In genomic region chr2:2950403-2950952, GRCh38 we compare ENCODE assay signal across 30 cellular contexts.
DNase-seq lines count a peak whose midpoint lies in the region; ATAC-seq and TF ChIP-seq lines count a peak whose summit lies in the region.
"Had no signal": no experiment of that assay in that cellular context is flagged by ENCODE, and none has a peak within 500 bp of the region (broad histone marks: within the 10 kb centered on the region; RNA-seq: fewer than 3 reads in every experiment).

No MANE protein-coding gene starts in this region.

- no peaks in the 10 kb centered on the region for H3K4me1 Mint-ChIP-seq in CD4-positive, alpha-beta memory T cell
- H3K4me1 Mint-ChIP-seq: activated T-helper 17 cell treated with anti-CD3 and anti-CD28 coated beads, Interleukin-2, amount 50 U/mL, for 72 hours; endodermal cell; immature natural killer cell; nephron; WTC11 had no signal

- POLR2A ChIA-PET in CD4-positive, alpha-beta memory T cell (lab: Charles Lee; ENCODE audit: partially characterized antibody), result no interaction called here

- H3K27me3 Mint-ChIP-seq in CD4-positive, alpha-beta memory T cell, result no peaks in the 10 kb centered on the region

- H3K36me3 Mint-ChIP-seq in CD4-positive, alpha-beta memory T cell, result no peaks in the 10 kb centered on the region

- H3K4me3 ChIP-seq in lower lobe of right lung, result no peak overlapping the region
- H3K4me3 ChIP-seq in CD4-positive, alpha-beta memory T cell (ENCODE audit: low read length in 2 of 2), result no peak overlapping the region
- H3K4me3 ChIP-seq: BLaER1, coronary artery, esophagus muscularis mucosa, MG63, stomach, tibial artery had no signal

- no peaks in the 10 kb centered on the region for H3K27me3 ChIP-seq in lower lobe of right lung (ENCODE audit: low read depth)
- no peaks in the 10 kb centered on the region for H3K27me3 ChIP-seq in CD4-positive, alpha-beta memory T cell (ENCODE audit: insufficient read depth, low read length)
- H3K27me3 ChIP-seq: BLaER1, MG63, tibial artery had no signal

- intact Hi-C loops in lower lobe of right lung (cut with DNase I), result no loop called here
- intact Hi-C loops in CD4-positive, alpha-beta memory T cell (cut with micrococcal nuclease), result no loop called here

- H3K4me1 ChIP-seq in lower lobe of right lung, result no peaks in the 10 kb centered on the region
- H3K4me1 ChIP-seq in CD4-positive, alpha-beta memory T cell (ENCODE audit: insufficient read depth, low read length), result no peaks in the 10 kb centered on the region
- H3K4me1 ChIP-seq: BLaER1, esophagus muscularis mucosa, stomach, tibial artery had no signal

- H3K36me3 ChIP-seq in lower lobe of right lung, result no peaks in the 10 kb centered on the region
- H3K36me3 ChIP-seq in CD4-positive, alpha-beta memory T cell (ENCODE audit: insufficient read depth, low read length), result no peaks in the 10 kb centered on the region
- H3K36me3 ChIP-seq: BLaER1, esophagus muscularis mucosa, MG63, stomach, tibial artery had no signal

- H3K27ac ChIP-seq in lower lobe of right lung, result no peak overlapping the region
- H3K27ac ChIP-seq in CD4-positive, alpha-beta memory T cell (ENCODE audit: low read depth, low read length), result no peak overlapping the region
- H3K27ac ChIP-seq: BLaER1, coronary artery, esophagus muscularis mucosa, stomach, tibial artery had no signal

- peaks cover 0 to 10% (median 4%) of the 10 kb centered on the region in 8 donors for H3K9me3 Mint-ChIP-seq in CD4-positive, alpha-beta memory T cell
- H3K9me3 Mint-ChIP-seq: activated T-helper 17 cell treated with anti-CD3 and anti-CD28 coated beads, Interleukin-2, amount 50 U/mL, for 72 hours had no signal

- in situ Hi-C loops in KBM-7 (cut with MboI; ENCODE audit: low pct_unique_long_range_greater_than_20kb, low sequenced_read_pairs), result no loop called here

- H3K4me3 Mint-ChIP-seq in CD4-positive, alpha-beta memory T cell, result no peak overlapping the region
- H3K4me3 Mint-ChIP-seq: activated T-helper 17 cell treated with anti-CD3 and anti-CD28 coated beads, Interleukin-2, amount 50 U/mL, for 72 hours; endodermal cell; IgD-negative memory B cell; immature natural killer cell; nephron; WTC11 had no signal

- CTCF ChIA-PET in CD4-positive, alpha-beta memory T cell (lab: Charles Lee; ENCODE audit: partially characterized antibody), result no interaction called here

- peak; percentile 35 to 63 for ATAC-seq in lower lobe of right lung
- ATAC-seq: activated naive CD4-positive, alpha-beta T cell treated with anti-CD3 and anti-CD28 coated beads, Interleukin-2, amount 50 U/mL, for 72 hours; activated T-helper 17 cell treated with anti-CD3 and anti-CD28 coated beads, Interleukin-2, amount 50 U/mL, for 72 hours; left ventricle myocardium superior; WTC11 had no signal

- no peaks in the 10 kb centered on the region for H3K9me3 ChIP-seq in lower lobe of right lung
- no peaks in the 10 kb centered on the region for H3K9me3 ChIP-seq in CD4-positive, alpha-beta memory T cell (ENCODE audit: control insufficient read depth in 1 of 2, low read length in 2 of 2)
- H3K9me3 ChIP-seq: esophagus muscularis mucosa, MG63, tibial artery had no signal

- no peak for TF ChIP-seq CTCF in lower lobe of right lung (IDR thresholded peaks at IDR 0.05)

- peak; percentile 97 for DNase-seq in DMS79 treated with DMSO at 0.1 percent for 48 hours (lab: John Stamatoyannopoulos, UW)
- DNase-seq in NCI-H1436 (lab: John Stamatoyannopoulos, UW), result peak; percentile 23
- DNase-seq in NCI-H510A (lab: John Stamatoyannopoulos, UW), result peak; percentile 45
- no peak for DNase-seq in lower lobe of right lung
- DNase-seq in stimulated activated CD4-positive, alpha-beta T cell treated with anti-CD3 and anti-CD28 coated beads, Interleukin-2, amount 100 ng/mL, for 24 hours, result no peak
- DNase-seq in KBM-7, result no peak
- no peak for DNase-seq in NCI-H524 (lab: John Stamatoyannopoulos, UW)
- DNase-seq in CD4-positive, alpha-beta memory T cell, result no peak
- DNase-seq: activated CD4-positive, alpha-beta T cell treated with anti-CD3 and anti-CD28 coated beads, Interleukin-2, amount 50 U/mL, for 4 hours; anterior cingulate cortex; Calu3; endodermal cell; hippocampal formation; immature natural killer cell; left ventricle myocardium superior; MG63; NCI-H69; OCI-M1; stimulated activated CD8-positive, alpha-beta memory T cell treated with anti-CD3 and anti-CD28 coated beads, Interleukin-4, amount 100 ng/mL, for 48 hours; stomach; T1000; tibial artery had no signal

- no peak overlapping the region for H3K27ac Mint-ChIP-seq in CD4-positive, alpha-beta memory T cell
- H3K27ac Mint-ChIP-seq: activated naive CD4-positive, alpha-beta T cell treated with anti-CD3 and anti-CD28 coated beads, Interleukin-2, amount 50 U/mL, for 72 hours; activated T-helper 17 cell treated with anti-CD3 and anti-CD28 coated beads, Interleukin-2, amount 50 U/mL, for 72 hours; endodermal cell; IgD-negative memory B cell; immature natural killer cell; nephron; WTC11 had no signal

Comparison
In these comparisons a context has a peak if more than half of its experiments do, and no peak if none do; other contexts are left out.
1. DNase-seq: peak in DMS79 treated with DMSO at 0.1 percent for 48 hours (single experiment), NCI-H1436 (single experiment) and NCI-H510A (single experiment); none in lower lobe of right lung (single experiment), stimulated activated CD4-positive, alpha-beta T cell treated with anti-CD3 and anti-CD28 coated beads, Interleukin-2, amount 100 ng/mL, for 24 hours (0 of 2), KBM-7 (single experiment), NCI-H524 (0 of 2) and CD4-positive, alpha-beta memory T cell (0 of 5).